ENCODE assay signal across 24 cellular contexts in genomic region chr7:26280097-26280496, GRCh38. TPM values are rescaled to one million over a fixed set of nuclear protein-coding genes. Genes with fewer than 3 reads are reported as not detected.
DNase-seq lines count a peak whose midpoint lies in the region; ATAC-seq and TF ChIP-seq lines count a peak whose summit lies in the region.
"Had no signal": no experiment of that assay in that cellular context is flagged by ENCODE, and none has a peak within 500 bp of the region (broad histone marks: within the 10 kb centered on the region; RNA-seq: fewer than 3 reads in every experiment).

No MANE protein-coding gene starts in this region.

- CTCF ChIA-PET in CD4-positive, alpha-beta memory T cell (lab: Charles Lee; ENCODE audit: partially characterized antibody) = interaction anchor here (1.0 to 7.3 kb wide), 7 partner anchors 11 to 387 kb away, joined by 3 to 60 read pairs (median 5); partner anchors contain the start of gene SNX10
- CTCF ChIA-PET in activated CD8-positive, alpha-beta T cell treated with anti-CD3 and anti-CD28 coated beads for 36 hours (lab: Charles Lee) = interaction anchor here (0.8 to 3.4 kb wide), 5 partner anchors 11 to 201 kb away, joined by 3 to 12 read pairs (median 4); partner anchors contain the start of gene SNX10

- no peak overlapping the region for H3K4me3 ChIP-seq in CD4-positive, alpha-beta memory T cell (ENCODE audit: low read length in 2 of 2)
- H3K4me3 ChIP-seq: breast epithelium, colonic mucosa, gastrocnemius medialis, hepatocyte, sigmoid colon, SJCRH30, stomach, tibial artery had no signal

- POLR2A ChIA-PET in CD4-positive, alpha-beta memory T cell (lab: Charles Lee; ENCODE audit: partially characterized antibody) = interaction anchor here (0.9 to 1.4 kb wide), 3 partner anchors 11 to 88 kb away, joined by 4 to 6 read pairs (median 6); partner anchors contain the start of genes CBX3, HNRNPA2B1 and SNX10
- POLR2A ChIA-PET in activated CD8-positive, alpha-beta T cell treated with anti-CD3 and anti-CD28 coated beads for 36 hours (lab: Charles Lee) = interaction anchor here (0.7 to 1.4 kb wide), 2 partner anchors 14 to 78 kb away, joined by 3 read pairs; partner anchors contain the start of gene CBX3

- no peaks in the 10 kb centered on the region for H3K27me3 ChIP-seq in CD4-positive, alpha-beta memory T cell (ENCODE audit: insufficient read depth, low read length)
- H3K27me3 ChIP-seq: breast epithelium, colonic mucosa, gastrocnemius medialis, hepatocyte, sigmoid colon, SJCRH30, stomach, tibial artery had no signal

- peaks cover 30% of the 10 kb centered on the region for H3K4me1 Mint-ChIP-seq in CD14-positive monocyte
- H3K4me1 Mint-ChIP-seq in CD4-positive, alpha-beta memory T cell = peaks cover 8 to 19% (median 12%) of the 10 kb centered on the region in 4 donors
- peaks cover 24% of the 10 kb centered on the region for H3K4me1 Mint-ChIP-seq in activated CD8-positive, alpha-beta T cell treated with anti-CD3 and anti-CD28 coated beads for 36 hours (ENCODE audit: low read depth)
- H3K4me1 Mint-ChIP-seq in memory B cell = peaks cover 4% of the 10 kb centered on the region

- H3K36me3 Mint-ChIP-seq in CD14-positive monocyte (no peaks in the 10 kb centered on the region), memory B cell (no peaks in the 10 kb centered on the region)
- no peaks in the 10 kb centered on the region for H3K36me3 Mint-ChIP-seq in CD4-positive, alpha-beta memory T cell
- no peaks in the 10 kb centered on the region for H3K36me3 Mint-ChIP-seq in activated CD8-positive, alpha-beta T cell treated with anti-CD3 and anti-CD28 coated beads for 36 hours (ENCODE audit: low read depth)
- H3K36me3 Mint-ChIP-seq: naive B cell had no signal

- intact Hi-C loops in CD14-positive monocyte (cut with micrococcal nuclease) = loop anchor here in 1 of 2 donors (10.0 kb wide), 1 partner anchor 55 kb away; no protein-coding TSS in a partner anchor
- intact Hi-C loops in CD4-positive, alpha-beta memory T cell (cut with micrococcal nuclease) = no loop called here
- intact Hi-C loops in activated CD8-positive, alpha-beta T cell treated with anti-CD3 and anti-CD28 coated beads for 36 hours (cut with micrococcal nuclease) = no loop called here

- no peak for TF ChIP-seq CTCF in CD14-positive monocyte (IDR thresholded peaks at IDR 0.05)
- TF ChIP-seq CTCF in activated CD8-positive, alpha-beta T cell treated with anti-CD3 and anti-CD28 coated beads for 36 hours (IDR thresholded peaks at IDR 0.05) = no peak

- H3K4me1 ChIP-seq in CD4-positive, alpha-beta memory T cell (ENCODE audit: insufficient read depth, low read length) = peaks cover 5% of the 10 kb centered on the region
- H3K4me1 ChIP-seq: breast epithelium, colonic mucosa, gastrocnemius medialis, sigmoid colon, SJCRH30, stomach, tibial artery had no signal

- H3K27ac Mint-ChIP-seq in CD14-positive monocyte = peak overlapping the region in 5 of 7 donors; percentile 32 to 70 (median 48)
- H3K27ac Mint-ChIP-seq in CD4-positive, alpha-beta memory T cell = peak overlapping the region in 6 of 7 donors; percentile 12 to 87 (median 66)
- peak overlapping the region; percentile 21 for H3K27ac Mint-ChIP-seq in activated CD8-positive, alpha-beta T cell treated with anti-CD3 and anti-CD28 coated beads for 36 hours
- peak overlapping the region; percentile 70 for H3K27ac Mint-ChIP-seq in memory B cell

- H3K27me3 Mint-ChIP-seq in CD14-positive monocyte (ENCODE audit: low read depth in 3 of 3) (peaks cover 0 to 3% (median 0%) of the 10 kb centered on the region in 3 donors), memory B cell (no peaks in the 10 kb centered on the region)
- no peaks in the 10 kb centered on the region for H3K27me3 Mint-ChIP-seq in CD4-positive, alpha-beta memory T cell
- H3K27me3 Mint-ChIP-seq in activated CD8-positive, alpha-beta T cell treated with anti-CD3 and anti-CD28 coated beads for 36 hours = no peaks in the 10 kb centered on the region
- H3K27me3 Mint-ChIP-seq: naive B cell had no signal

- H3K4me3 Mint-ChIP-seq in CD14-positive monocyte = no peak overlapping the region
- peak overlapping the region in 2 of 8 donors; percentile 2 to 69 for H3K4me3 Mint-ChIP-seq in CD4-positive, alpha-beta memory T cell
- no peak overlapping the region for H3K4me3 Mint-ChIP-seq in activated CD8-positive, alpha-beta T cell treated with anti-CD3 and anti-CD28 coated beads for 36 hours
- H3K4me3 Mint-ChIP-seq in memory B cell = no peak overlapping the region
- H3K4me3 Mint-ChIP-seq: naive B cell had no signal

- no peak overlapping the region for H3K27ac ChIP-seq in CD4-positive, alpha-beta memory T cell (ENCODE audit: low read depth, low read length)
- H3K27ac ChIP-seq: breast epithelium, colonic mucosa, gastrocnemius medialis, hepatocyte, sigmoid colon, SJCRH30, stomach, tibial artery had no signal

- no peak for ATAC-seq in activated CD8-positive, alpha-beta T cell treated with anti-CD3 and anti-CD28 coated beads for 36 hours
- ATAC-seq in memory B cell (ENCODE audit: low read depth) = no peak
- ATAC-seq in GM18867 (IDR thresholded peaks at IDR 0.05; ENCODE audit: unreplicated experiment) = no peak
- ATAC-seq: gastrocnemius medialis, left lobe of liver, Panc1 had no signal

- no peak for DNase-seq in CD14-positive monocyte (ENCODE audit: low spot score)
- no peak for DNase-seq in CD4-positive, alpha-beta memory T cell
- no peak for DNase-seq in activated CD8-positive, alpha-beta T cell treated with anti-CD3 and anti-CD28 coated beads for 36 hours
- no peak for DNase-seq in memory B cell (ENCODE audit: low spot score in 2 of 2)
- no peak for DNase-seq in NCI-H345 (lab: John Stamatoyannopoulos, UW)
- no peak for DNase-seq in cerebellum (ENCODE audit: low spot score)
- DNase-seq: activated naive CD4-positive, alpha-beta T cell treated with Interleukin-2 at 50 U/mL for 16 hours; amygdala; colonic mucosa; DMS153; gastrocnemius medialis; naive B cell; NCI-H1105; NCI-H2029; NK-92 treated with Interleukin-12 subunit alpha and Interleukin-12 subunit beta, amount 100 ng/mL, for 24 hours; sigmoid colon; stomach; tibial artery had no signal

- no peaks in the 10 kb centered on the region for H3K36me3 ChIP-seq in CD4-positive, alpha-beta memory T cell (ENCODE audit: insufficient read depth, low read length)
- H3K36me3 ChIP-seq: breast epithelium, colonic mucosa, gastrocnemius medialis, sigmoid colon, SJCRH30, stomach, tibial artery had no signal

- H3K9me3 ChIP-seq in CD4-positive, alpha-beta memory T cell (ENCODE audit: control insufficient read depth in 1 of 2, low read length in 2 of 2) = no peaks in the 10 kb centered on the region
- H3K9me3 ChIP-seq: breast epithelium, colonic mucosa, gastrocnemius medialis, sigmoid colon, SJCRH30, stomach, tibial artery had no signal

- H3K9me3 Mint-ChIP-seq in CD14-positive monocyte = peaks cover 0 to 8% (median 0%) of the 10 kb centered on the region in 7 donors
- no peaks in the 10 kb centered on the region for H3K9me3 Mint-ChIP-seq in CD4-positive, alpha-beta memory T cell
- no peaks in the 10 kb centered on the region for H3K9me3 Mint-ChIP-seq in activated CD8-positive, alpha-beta T cell treated with anti-CD3 and anti-CD28 coated beads for 36 hours
- H3K9me3 Mint-ChIP-seq in memory B cell = no peaks in the 10 kb centered on the region

RNA-seq across cellular contexts. Expression of gene SNX10, which starts 11.6 kb away (rescaled TPM):
- polyA plus RNA-seq in CD14-positive monocyte = 100 to 1,000 TPM; 219 to 250 TPM
- 1 to 10 TPM; 8.4 to 8.7 TPM for total RNA-seq in CD4-positive, alpha-beta memory T cell
- 10 to 100 TPM; 24.3 to 26.4 TPM for polyA plus RNA-seq in CD4-positive, alpha-beta memory T cell
- 10 to 100 TPM; 47.8 to 51.1 TPM for total RNA-seq in activated CD8-positive, alpha-beta T cell treated with anti-CD3 and anti-CD28 coated beads for 36 hours
- 40.6 TPM for total RNA-seq in cerebellum
- total RNA-seq: SJCRH30 had no signal
